In the genomic region with DNA sequence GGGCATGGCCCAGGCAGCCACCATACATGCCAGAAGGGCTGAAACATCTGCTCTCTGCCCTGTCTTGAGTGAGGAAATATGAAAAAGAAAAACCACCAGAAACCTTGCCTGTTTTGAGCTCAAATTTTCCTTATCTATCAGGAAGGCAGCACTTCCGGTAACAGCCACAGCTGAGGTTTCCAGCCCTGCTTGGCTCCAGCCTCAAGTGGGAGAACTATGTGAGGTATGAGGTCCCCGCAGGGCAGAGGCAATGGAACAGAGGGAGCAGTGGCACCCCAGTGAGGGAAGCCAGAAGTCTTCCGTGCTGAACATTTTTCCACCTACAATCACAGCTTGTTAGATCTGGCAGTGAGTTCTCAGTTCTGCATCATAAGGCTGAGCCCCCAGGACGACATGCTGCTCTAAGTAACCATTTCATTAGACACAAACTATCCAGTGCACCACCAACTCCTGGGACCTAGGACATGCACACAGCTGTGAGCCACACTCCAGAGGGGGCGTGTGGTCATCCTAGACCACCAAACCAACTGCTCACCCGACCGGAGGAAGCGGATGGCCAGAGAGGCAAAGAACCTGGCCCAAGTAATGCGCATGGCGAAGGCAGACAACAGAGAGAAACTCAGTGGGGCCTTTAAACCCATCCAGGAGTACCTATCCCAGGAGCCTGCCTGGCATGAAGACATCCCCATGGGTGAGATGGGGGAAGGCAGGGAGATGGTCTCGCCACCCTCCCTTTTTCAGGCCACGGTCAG, we compare ENCODE assay signal across 8 cellular contexts. TPM values are rescaled to one million over a fixed set of nuclear protein-coding genes. Genes with fewer than 3 reads are reported as not detected.
DNase-seq lines count a peak whose midpoint lies in the region; ATAC-seq and TF ChIP-seq lines count a peak whose summit lies in the region.

No MANE protein-coding gene starts in this region.

- DNase-seq in GM04504 (ENCODE audit: low read depth) (peak; percentile 48), glutamatergic neuron (no peak), SIG-M5 (lab: John Stamatoyannopoulos, UW) (no peak), NCI-H1436 treated with DMSO at 0.1 percent for 48 hours (lab: John Stamatoyannopoulos, UW) (no peak)
- peak in 1 of 2 donors; percentile 31 for DNase-seq in activated T-cell treated with anti-CD3 and anti-CD28 coated beads, Interleukin-2, amount 50 U/mL, for 72 hours

- peak overlapping the region in 15 of 21 experiments; percentile 1 to 88 (median 36) for H3K27ac ChIP-seq in skin epidermis

- no peaks in the 10 kb centered on the region for H3K9me3 Mint-ChIP-seq in activated T-cell treated with anti-CD3 and anti-CD28 coated beads, Interleukin-2, amount 50 U/mL, for 72 hours
- H3K9me3 Mint-ChIP-seq in glutamatergic neuron (ENCODE audit: unreplicated experiment), result peaks cover 5% of the 10 kb centered on the region

- H3K4me3 ChIP-seq in skin epidermis, result no peak overlapping the region

- peak overlapping the region; percentile 56 to 70 for H3K4me3 Mint-ChIP-seq in activated T-cell treated with anti-CD3 and anti-CD28 coated beads, Interleukin-2, amount 50 U/mL, for 72 hours
- H3K4me3 Mint-ChIP-seq in glutamatergic neuron (ENCODE audit: unreplicated experiment), result peak overlapping the region; percentile 7

- peaks cover 68% of the 10 kb centered on the region for H3K4me1 Mint-ChIP-seq in activated T-cell treated with anti-CD3 and anti-CD28 coated beads, Interleukin-2, amount 50 U/mL, for 72 hours (ENCODE audit: low read depth)
- peaks cover 26% of the 10 kb centered on the region for H3K4me1 Mint-ChIP-seq in glutamatergic neuron (ENCODE audit: low read depth, unreplicated experiment)

- peak overlapping the region; percentile 77 for H3K27ac Mint-ChIP-seq in activated T-cell treated with anti-CD3 and anti-CD28 coated beads, Interleukin-2, amount 50 U/mL, for 72 hours
- no peak overlapping the region for H3K27ac Mint-ChIP-seq in glutamatergic neuron (ENCODE audit: unreplicated experiment)

- no peaks in the 10 kb centered on the region for H3K27me3 Mint-ChIP-seq in activated T-cell treated with anti-CD3 and anti-CD28 coated beads, Interleukin-2, amount 50 U/mL, for 72 hours (ENCODE audit: low read depth)
- H3K27me3 Mint-ChIP-seq in glutamatergic neuron (ENCODE audit: unreplicated experiment), result peaks cover 8% of the 10 kb centered on the region

- peaks cover 7 to 26% of the 10 kb centered on the region in 2 donors for H3K36me3 Mint-ChIP-seq in activated T-cell treated with anti-CD3 and anti-CD28 coated beads, Interleukin-2, amount 50 U/mL, for 72 hours (ENCODE audit: insufficient read depth in 2 of 2)
- peaks cover 4% of the 10 kb centered on the region for H3K36me3 Mint-ChIP-seq in glutamatergic neuron (ENCODE audit: unreplicated experiment)

- no peak for ATAC-seq in activated T-cell treated with anti-CD3 and anti-CD28 coated beads, Interleukin-2, amount 50 U/mL, for 72 hours (replicated peaks in 1 of 2)
- ATAC-seq in HG02885 (IDR thresholded peaks at IDR 0.05; ENCODE audit: poor library complexity, unreplicated experiment) (no peak), HG02571 (IDR thresholded peaks at IDR 0.05; ENCODE audit: unreplicated experiment) (no peak)

- no peak for TF ChIP-seq CTCF in glutamatergic neuron (IDR thresholded peaks at IDR 0.05; ENCODE audit: partially characterized antibody, unreplicated experiment)

RNA-seq across cellular contexts. Expression of gene WDR1, which starts 22.6 kb away (rescaled TPM):
- total RNA-seq in activated T-cell treated with anti-CD3 and anti-CD28 coated beads, Interleukin-2, amount 50 U/mL, for 72 hours, result 100 to 1,000 TPM; 304 to 326 TPM
- 161 TPM for total RNA-seq in glutamatergic neuron (ENCODE audit: unreplicated experiment)
